In genomic region chr6:7878401-7878964, GRCh38 we compare ENCODE assay signal across 21 cellular contexts. TPM values are rescaled to one million over a fixed set of nuclear protein-coding genes. Genes with fewer than 3 reads are reported as not detected.
DNase-seq lines count a peak whose midpoint lies in the region; ATAC-seq and TF ChIP-seq lines count a peak whose summit lies in the region.
"Had no signal": no experiment of that assay in that cellular context is flagged by ENCODE, and none has a peak within 500 bp of the region (broad histone marks: within the 10 kb centered on the region; RNA-seq: fewer than 3 reads in every experiment).

No MANE protein-coding gene starts in this region.

- no peak overlapping the region for H3K4me3 Mint-ChIP-seq in stimulated activated naive B cell treated with anti-CD40 and anti-IgM and Interleukin-4, amounts not matched to agents 10 μg/mL and 1 μg/mL and 100 μg/mL, for 72 hours
- no peak overlapping the region for H3K4me3 Mint-ChIP-seq in activated CD4-positive, alpha-beta T cell treated with anti-CD3 and anti-CD28 coated beads, Interleukin-2, amount 10 ng/mL, durations not matched to agents 7 days and 5 days
- H3K4me3 Mint-ChIP-seq: CD14-positive monocyte had no signal

- H3K4me2 ChIP-seq in MM.1S (ENCODE audit: low read depth, low read length): no peak overlapping the region
- H3K4me2 ChIP-seq: PC-9 had no signal

- POLR2A ChIA-PET in activated CD4-positive, alpha-beta T cell treated with anti-CD3 and anti-CD28 coated beads, Interleukin-2, amount 10 ng/mL, durations not matched to agents 7 days and 5 days (lab: Charles Lee): no interaction called here

- no peak for TF ChIP-seq POLR2A in Peyer's patch (IDR thresholded peaks at IDR 0.05)

- H3K79me2 ChIP-seq in MM.1S (ENCODE audit: low read length): no peaks in the 10 kb centered on the region

- no peaks in the 10 kb centered on the region for H3K27me3 ChIP-seq in MM.1S (replicated peaks; ENCODE audit: insufficient read depth, low read length)
- H3K27me3 ChIP-seq in Peyer's patch: no peaks in the 10 kb centered on the region

- TF ChIP-seq CTCF in MM.1S (IDR thresholded peaks at IDR 0.05; ENCODE audit: low read length) (no peak), Peyer's patch (IDR thresholded peaks at IDR 0.05) (no peak)

- H3K4me3 ChIP-seq in MM.1S (ENCODE audit: low read length): no peak overlapping the region
- no peak overlapping the region for H3K4me3 ChIP-seq in Peyer's patch
- H3K4me3 ChIP-seq: PC-9, SK-N-MC had no signal

- H2AFZ ChIP-seq in MM.1S (ENCODE audit: low read length): no peak overlapping the region
- H2AFZ ChIP-seq: PC-9 had no signal

- DNase-seq in MM.1S (no peak), amniotic epithelial cell (ENCODE audit: low read depth) (peak; percentile 77), left lobe of liver (ENCODE audit: low spot score) (no peak), Peyer's patch (no peak)
- no peak for DNase-seq in stimulated activated naive B cell treated with anti-CD40 and anti-IgM and Interleukin-4, amounts not matched to agents 10 μg/mL and 1 μg/mL and 100 μg/mL, for 72 hours
- DNase-seq in activated CD4-positive, alpha-beta T cell treated with anti-CD3 and anti-CD28 coated beads for 48 hours: no peak
- no peak for DNase-seq in activated CD4-positive, alpha-beta T cell treated with anti-CD3 and anti-CD28 coated beads, Interleukin-2, amount 10 ng/mL, durations not matched to agents 7 days and 5 days
- DNase-seq: ACHN, AML-193, COR-L47, EL, NCI-H1436, NCI-H2029, NCI-H2171, NCI-H446 treated with DMSO at 0.1 percent for 48 hours, NCI-H748 treated with DMSO at 0.1 percent for 48 hours, PC-9 had no signal

- H3K9ac ChIP-seq in MM.1S (ENCODE audit: low read length): no peak overlapping the region

- H3K27ac Mint-ChIP-seq in stimulated activated naive B cell treated with anti-CD40 and anti-IgM and Interleukin-4, amounts not matched to agents 10 μg/mL and 1 μg/mL and 100 μg/mL, for 72 hours: peak overlapping the region; percentile 68
- H3K27ac Mint-ChIP-seq in activated CD4-positive, alpha-beta T cell treated with anti-CD3 and anti-CD28 coated beads, Interleukin-2, amount 10 ng/mL, durations not matched to agents 7 days and 5 days: no peak overlapping the region

- peaks cover 39 to 57% of the 10 kb centered on the region in 2 donors for H3K36me3 Mint-ChIP-seq in stimulated activated naive B cell treated with anti-CD40 and anti-IgM and Interleukin-4, amounts not matched to agents 10 μg/mL and 1 μg/mL and 100 μg/mL, for 72 hours
- peaks cover 16% of the 10 kb centered on the region for H3K36me3 Mint-ChIP-seq in activated CD4-positive, alpha-beta T cell treated with anti-CD3 and anti-CD28 coated beads, Interleukin-2, amount 10 ng/mL, durations not matched to agents 7 days and 5 days (ENCODE audit: low read depth)

- H3K27ac ChIP-seq in MM.1S (ENCODE audit: low read length) (peak overlapping the region; percentile 100; the same call in 1 of the 2 replicates), Peyer's patch (no peak overlapping the region)
- H3K27ac ChIP-seq: HL-60, PC-9, SK-N-MC had no signal

- peaks cover 4 to 6% of the 10 kb centered on the region in 2 donors for H3K9me3 Mint-ChIP-seq in stimulated activated naive B cell treated with anti-CD40 and anti-IgM and Interleukin-4, amounts not matched to agents 10 μg/mL and 1 μg/mL and 100 μg/mL, for 72 hours
- peaks cover 6% of the 10 kb centered on the region for H3K9me3 Mint-ChIP-seq in activated CD4-positive, alpha-beta T cell treated with anti-CD3 and anti-CD28 coated beads, Interleukin-2, amount 10 ng/mL, durations not matched to agents 7 days and 5 days

- peaks cover 2 to 7% of the 10 kb centered on the region in 2 donors for H3K4me1 Mint-ChIP-seq in stimulated activated naive B cell treated with anti-CD40 and anti-IgM and Interleukin-4, amounts not matched to agents 10 μg/mL and 1 μg/mL and 100 μg/mL, for 72 hours
- H3K4me1 Mint-ChIP-seq in activated CD4-positive, alpha-beta T cell treated with anti-CD3 and anti-CD28 coated beads, Interleukin-2, amount 10 ng/mL, durations not matched to agents 7 days and 5 days: no peaks in the 10 kb centered on the region
- H3K4me1 Mint-ChIP-seq: CD14-positive monocyte had no signal

- H4K20me1 ChIP-seq in MM.1S (ENCODE audit: insufficient read depth, low read length): peaks cover 44% of the 10 kb centered on the region

- H3K36me3 ChIP-seq in MM.1S (replicated peaks; ENCODE audit: insufficient read depth, low read length) (peaks cover 22% of the 10 kb centered on the region), Peyer's patch (peaks cover 0 to 33% (median 0%) of the 10 kb centered on the region in 3 donors)

- ATAC-seq in left lobe of liver: peak; percentile 16
- ATAC-seq in stimulated activated naive B cell treated with anti-CD40 and anti-IgM and Interleukin-4, amounts not matched to agents 10 μg/mL and 1 μg/mL and 100 μg/mL, for 72 hours (replicated peaks): no peak
- ATAC-seq: Right ventricle myocardium inferior had no signal

- no peaks in the 10 kb centered on the region for H3K9me2 ChIP-seq in MM.1S (replicated peaks; ENCODE audit: insufficient read depth, low read length)

- H3K4me1 ChIP-seq in MM.1S (ENCODE audit: low read length) (no peaks in the 10 kb centered on the region), Peyer's patch (no peaks in the 10 kb centered on the region)

- no peaks in the 10 kb centered on the region for H3K27me3 Mint-ChIP-seq in stimulated activated naive B cell treated with anti-CD40 and anti-IgM and Interleukin-4, amounts not matched to agents 10 μg/mL and 1 μg/mL and 100 μg/mL, for 72 hours
- H3K27me3 Mint-ChIP-seq in activated CD4-positive, alpha-beta T cell treated with anti-CD3 and anti-CD28 coated beads, Interleukin-2, amount 10 ng/mL, durations not matched to agents 7 days and 5 days: no peaks in the 10 kb centered on the region

- CTCF ChIA-PET in activated CD4-positive, alpha-beta T cell treated with anti-CD3 and anti-CD28 coated beads, Interleukin-2, amount 10 ng/mL, durations not matched to agents 7 days and 5 days (lab: Charles Lee): no interaction called here

- H3F3A ChIP-seq in MM.1S (ENCODE audit: insufficient read depth, low read length): peaks cover 85% of the 10 kb centered on the region

- H3K9me3 ChIP-seq in MM.1S (replicated peaks; ENCODE audit: insufficient read depth, low read length) (no peaks in the 10 kb centered on the region), Peyer's patch (no peaks in the 10 kb centered on the region)

RNA-seq across cellular contexts. Expression of gene TXNDC5, which starts 32.1 kb away (rescaled TPM):
- total RNA-seq in left lobe of liver: 121 TPM
- 100 to 1,000 TPM in 1 of 4 donors, 10 to 100 TPM in 3; 61.7 to 131 (median 87.3) TPM for total RNA-seq in Peyer's patch
- total RNA-seq in activated CD4-positive, alpha-beta T cell treated with anti-CD3 and anti-CD28 coated beads, Interleukin-2, amount 10 ng/mL, durations not matched to agents 7 days and 5 days: 10 to 100 TPM; 32.5 to 33.2 TPM
